In the genomic region with DNA sequence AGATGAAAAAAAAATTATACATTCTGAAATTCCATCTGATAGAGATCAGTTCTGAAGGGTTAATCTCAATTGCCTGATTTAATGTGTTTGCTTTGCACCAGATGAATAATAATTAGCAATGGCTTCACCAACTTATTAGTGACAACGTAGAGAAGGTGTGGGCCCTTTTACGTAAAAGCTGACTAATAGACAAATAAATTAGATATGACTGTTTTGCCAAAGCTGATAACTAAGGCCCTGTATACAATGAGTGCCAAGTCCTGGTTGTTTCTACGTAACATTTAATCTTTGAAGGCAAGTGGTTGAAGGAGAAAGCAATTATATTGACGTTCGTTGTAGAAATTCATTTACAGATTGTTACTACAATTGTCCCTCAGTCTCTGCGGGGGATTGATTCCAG, we compare ENCODE assay signal across 18 cellular contexts. TPM values are rescaled to one million over a fixed set of nuclear protein-coding genes. Genes with fewer than 3 reads are reported as not detected.
DNase-seq lines count a peak whose midpoint lies in the region; ATAC-seq, FAIRE-seq and TF ChIP-seq lines count a peak whose summit lies in the region.
"Had no signal": no experiment of that assay in that cellular context is flagged by ENCODE, and none has a peak within 500 bp of the region (broad histone marks: within the 10 kb centered on the region; RNA-seq: fewer than 3 reads in every experiment).

No MANE protein-coding gene starts in this region.

- ATAC-seq in GM21619 (IDR thresholded peaks at IDR 0.05; ENCODE audit: unreplicated experiment) (no peak), HG02642 (IDR thresholded peaks at IDR 0.05; ENCODE audit: poor library complexity, unreplicated experiment) (no peak)
- ATAC-seq: GM12878, HepG2 had no signal

- H4K20me1 ChIP-seq in BLaER1: no peaks in the 10 kb centered on the region

- intact Hi-C loops in dorsolateral prefrontal cortex (cut with DNase I): no loop called here

- H3K27ac ChIP-seq in BLaER1 (no peak overlapping the region), dorsolateral prefrontal cortex (peak overlapping the region in 54 of 59 donors; percentile 7 to 99 (median 95)), small intestine (ENCODE audit: low read depth in 1 of 2, low read length in 1 of 2) (no peak overlapping the region)
- H3K27ac ChIP-seq: C4-2B had no signal

- FAIRE-seq in small intestine (lab: Jason Lieb, UNC): peak; percentile 41
- FAIRE-seq: GM12878, GM18507, HepG2, HTR-8/SVneo had no signal

- peaks cover 3% of the 10 kb centered on the region for H3K9me3 ChIP-seq in BLaER1
- H3K9me3 ChIP-seq in small intestine (ENCODE audit: control insufficient read depth, low read depth): no peaks in the 10 kb centered on the region

- DNase-seq in amniotic epithelial cell (ENCODE audit: low read depth) (peak; percentile 47), dorsolateral prefrontal cortex (no peak), small intestine (peak; percentile 92)
- DNase-seq in activated T-cell treated with anti-CD3 and anti-CD28 coated beads, Interleukin-2, amount 50 U/mL, for 1 hour: no peak
- no peak for DNase-seq in stimulated activated naive CD4-positive, alpha-beta T cell (lab: John Stamatoyannopoulos, UW)
- DNase-seq: 8988T; CD4-positive, alpha-beta memory T cell; DMS79; HCEC 1CT; HFFc6 had no signal

- H3K4me3 ChIP-seq in BLaER1 (no peak overlapping the region), dorsolateral prefrontal cortex (peak overlapping the region in 14 of 59 donors; percentile 0 to 41 (median 8)), small intestine (ENCODE audit: low read depth in 1 of 2, low read length in 2 of 2) (no peak overlapping the region)
- H3K4me3 ChIP-seq: GM12878 had no signal

- H3K9ac ChIP-seq in BLaER1: no peak overlapping the region

- H3K27me3 ChIP-seq in BLaER1 (no peaks in the 10 kb centered on the region), dorsolateral prefrontal cortex (no peaks in the 10 kb centered on the region), small intestine (ENCODE audit: control insufficient read depth in 2 of 2, insufficient read depth in 2 of 2, low read length in 2 of 2) (no peaks in the 10 kb centered on the region)

- peaks cover 76% of the 10 kb centered on the region for H3K4me1 ChIP-seq in BLaER1
- H3K4me1 ChIP-seq in small intestine (ENCODE audit: control insufficient read depth in 2 of 2, insufficient read depth in 1 of 2, low read depth in 1 of 2, low read length in 1 of 2): no peaks in the 10 kb centered on the region

- WGBS in small intestine, 3 donors: 16 to 56% (median 37%) methylated on average over 6 of the region's 6 CpGs

- H3K36me3 ChIP-seq in BLaER1 (peaks cover 46% of the 10 kb centered on the region), small intestine (ENCODE audit: control insufficient read depth in 2 of 2, insufficient read depth in 2 of 2, low read length in 2 of 2) (no peaks in the 10 kb centered on the region)

- TF ChIP-seq CTCF in dorsolateral prefrontal cortex (IDR thresholded peaks at IDR 0.05 in 54 of 56, conservative IDR thresholded peaks at IDR 0.05 in 2 of 56; ENCODE audit: low read depth in 1 of 56, partially characterized antibody in 56 of 56): no peak

- H3K4me2 ChIP-seq in BLaER1: peak overlapping the region; percentile 29; the same call in 1 of the 2 replicates

RNA-seq across cellular contexts. Expression of a gene that starts 10.8 kb away (rescaled TPM):
- total RNA-seq in dorsolateral prefrontal cortex: 100 to 1,000 TPM in 82 of 120 experiments, 10 to 100 TPM in 38; 31.4 to 701 (median 120) TPM
- 100 to 1,000 TPM; 127 to 848 (median 239) TPM for polyA plus RNA-seq in small intestine

Comparison
In these comparisons a context has a peak if more than half of its experiments do, and no peak if none do; other contexts are left out.
1. H3K27ac ChIP-seq: peak in dorsolateral prefrontal cortex (54 of 59); none in BLaER1 (single experiment) and small intestine (0 of 2).
2. DNase-seq: peak in amniotic epithelial cell (single experiment) and small intestine (single experiment); none in dorsolateral prefrontal cortex (0 of 10), activated T-cell treated with anti-CD3 and anti-CD28 coated beads, Interleukin-2, amount 50 U/mL, for 1 hour (single experiment) and stimulated activated naive CD4-positive, alpha-beta T cell (0 of 6).